Comparison of ENCODE assay signal across 8 cellular contexts in genomic region chr11:10807629-10808552, GRCh38. TPM values are rescaled to one million over a fixed set of nuclear protein-coding genes. Genes with fewer than 3 reads are reported as not detected.
A peak's percentile ranks its signal among the peaks of the same experiment; 100 is the strongest.
DNase-seq lines count a peak whose midpoint lies in the region; ATAC-seq and TF ChIP-seq lines count a peak whose summit lies in the region.

No MANE protein-coding gene starts in this region.

- peak overlapping the region; percentile 70 for H4K8ac ChIP-seq in neuronal stem cell (ENCODE audit: low read depth, low read length)

- no peak for TF ChIP-seq POLR2A in gastroesophageal sphincter (IDR thresholded peaks at IDR 0.05)

- H3K4ac ChIP-seq in neuronal stem cell (ENCODE audit: low read length), result peak overlapping the region; percentile 100

- peak overlapping the region; percentile 97 for H2BK5ac ChIP-seq in neuronal stem cell (ENCODE audit: low read length)

- peak overlapping the region; percentile 100 for H3K18ac ChIP-seq in neuronal stem cell (ENCODE audit: low read length)

- H3K27me3 ChIP-seq in gastroesophageal sphincter (no peaks in the 10 kb centered on the region), neuronal stem cell (ENCODE audit: control insufficient read depth in 3 of 3, insufficient read depth in 3 of 3, low read depth in 1 of 3, low read length in 3 of 3) (no peaks in the 10 kb centered on the region)

- ATAC-seq in HG02885 (IDR thresholded peaks at IDR 0.05; ENCODE audit: poor library complexity, unreplicated experiment) (peak; percentile 11), gastroesophageal sphincter (peak; percentile 20), GM21367 (IDR thresholded peaks at IDR 0.05; ENCODE audit: unreplicated experiment) (no peak)

- WGBS in gastroesophageal sphincter (ENCODE audit: low coverage in 1 of 2), 2 donors, result 0% methylated on average over 4 to 9 of the region's 71 CpGs
- no CpG with 5 or more reads among the region's 71 CpGs for WGBS in neuronal stem cell (ENCODE audit: extremely low coverage in 2 of 2, insufficient read length in 2 of 2, insufficient replicate concordance in 1 of 2), 2 donors

- H2AFZ ChIP-seq in neuronal stem cell (ENCODE audit: low read length), result peak overlapping the region; percentile 81

- no peak overlapping the region for H2BK15ac ChIP-seq in neuronal stem cell (ENCODE audit: low read length)

- H3K79me1 ChIP-seq in neuronal stem cell (ENCODE audit: low read depth, low read length), result peaks cover 3% of the 10 kb centered on the region

- H2BK120ac ChIP-seq in neuronal stem cell (ENCODE audit: low read depth, low read length), result peak overlapping the region; percentile 94

- peak overlapping the region; percentile 93 for H2BK12ac ChIP-seq in neuronal stem cell (ENCODE audit: low read length)

- H3K27ac ChIP-seq in gastroesophageal sphincter, result peak overlapping the region; percentile 97 to 99 (median 98)
- peak overlapping the region; percentile 94 for H3K27ac ChIP-seq in neuronal stem cell (replicated peaks; ENCODE audit: low read length)
- peak overlapping the region; percentile 99 for H3K27ac ChIP-seq in temporal lobe (ENCODE audit: low read depth, low read length)

- H3K36me3 ChIP-seq in gastroesophageal sphincter (peaks cover 10 to 42% of the 10 kb centered on the region in 2 donors), neuronal stem cell (replicated peaks in 1 of 2; ENCODE audit: control insufficient read depth in 2 of 2, insufficient read depth in 2 of 2, low read length in 2 of 2) (peaks cover 26 to 52% of the 10 kb centered on the region in 2 donors)

- DNase-seq in OCI-M1 (lab: John Stamatoyannopoulos, UW) (peak; percentile 37), activated gamma-delta T cell treated with Interleukin-2 at 50 U/mL for 16 hours (peak; percentile 37), neuronal stem cell (ENCODE audit: low spot score) (peak; percentile 35)

- peak overlapping the region; percentile 100 for H3K9ac ChIP-seq in neuronal stem cell (ENCODE audit: low read depth, low read length, poor library complexity)

- H3K4me2 ChIP-seq in neuronal stem cell (ENCODE audit: insufficient read depth, low read length, poor library complexity, severe bottlenecking), result peak overlapping the region; percentile 75

- peaks cover 8 to 57% (median 19%) of the 10 kb centered on the region in 3 donors for H3K4me1 ChIP-seq in gastroesophageal sphincter
- H3K4me1 ChIP-seq in neuronal stem cell (ENCODE audit: control insufficient read depth in 2 of 2, insufficient read depth in 1 of 2, low read depth in 1 of 2, low read length in 2 of 2), result peaks cover 0 to 14% of the 10 kb centered on the region in 2 donors

- no peak for TF ChIP-seq EP300 in gastroesophageal sphincter (IDR thresholded peaks at IDR 0.05)

- H3K4me3 ChIP-seq in GM12875 (ENCODE audit: low read depth, low read length) (peak overlapping the region; percentile 99), gastroesophageal sphincter (peak overlapping the region; percentile 77 to 96), neuronal stem cell (ENCODE audit: low read length in 2 of 2) (peak overlapping the region; percentile 92 to 99)

- peak overlapping the region; percentile 99 for H2AK5ac ChIP-seq in neuronal stem cell (ENCODE audit: low read depth, low read length)

- no peaks in the 10 kb centered on the region for H3K9me3 ChIP-seq in gastroesophageal sphincter
- H3K9me3 ChIP-seq in neuronal stem cell (replicated peaks in 1 of 2; ENCODE audit: control insufficient read depth in 2 of 2, insufficient read depth in 1 of 2, low read depth in 1 of 2, low read length in 2 of 2), result no peaks in the 10 kb centered on the region

- peak overlapping the region; percentile 94 for H3K23ac ChIP-seq in neuronal stem cell (ENCODE audit: low read depth, low read length, poor library complexity)

- H4K91ac ChIP-seq in neuronal stem cell (ENCODE audit: low read depth, low read length, poor library complexity), result peak overlapping the region; percentile 68

- TF ChIP-seq CTCF in GM12875 (IDR thresholded peaks at IDR 0.05; ENCODE audit: borderline replicate concordance, insufficient read depth, low read depth, low read length) (no peak), gastroesophageal sphincter (IDR thresholded peaks at IDR 0.05) (peak in 2 of 4 experiments; percentile 8 to 9)

- H3K14ac ChIP-seq in neuronal stem cell (ENCODE audit: low read length), result peak overlapping the region; percentile 99

RNA-seq across cellular contexts. Expression of gene EIF4G2, which starts 0.8 kb away (rescaled TPM):
- total RNA-seq in gastroesophageal sphincter (100 to 1,000 TPM; 587 to 866 (median 665) TPM), temporal lobe (870 TPM)
- polyA plus RNA-seq in neuronal stem cell (2013, experiment 1 of 2), result 741 TPM
- 763 TPM for polyA plus RNA-seq in neuronal stem cell (2013, experiment 2 of 2)

RNA-seq across cellular contexts. Expression of gene ZBED5, which starts 50.0 kb away (rescaled TPM):
- total RNA-seq in gastroesophageal sphincter (10 to 100 TPM; 26.0 to 57.3 (median 41.7) TPM), temporal lobe (61.7 TPM)
- 43.1 TPM for polyA plus RNA-seq in neuronal stem cell (2013, experiment 1 of 2)
- 42.7 TPM for polyA plus RNA-seq in neuronal stem cell (2013, experiment 2 of 2)

RNA-seq across cellular contexts. Expression of gene CTR9, which starts 56.8 kb away (rescaled TPM):
- total RNA-seq in gastroesophageal sphincter, result 10 to 100 TPM; 18.1 to 21.8 (median 20.9) TPM
- 17.0 TPM for polyA plus RNA-seq in neuronal stem cell (2013, experiment 1 of 2)
- polyA plus RNA-seq in neuronal stem cell (2013, experiment 2 of 2), result 16.6 TPM
- total RNA-seq in temporal lobe, result 31.2 TPM
